In genomic region chr2:219228745-219229374, GRCh38 we compare ENCODE assay signal across 8 cellular contexts. TPM values are rescaled to one million over a fixed set of nuclear protein-coding genes. Genes with fewer than 3 reads are reported as not detected.
DNase-seq lines count a peak whose midpoint lies in the region; ATAC-seq and TF ChIP-seq lines count a peak whose summit lies in the region.

No MANE protein-coding gene starts in this region.

- peaks cover 11 to 27% of the 10 kb centered on the region in 2 donors for H3K36me3 Mint-ChIP-seq in activated T-cell treated with anti-CD3 and anti-CD28 coated beads, Interleukin-2, amount 50 U/mL, for 72 hours (ENCODE audit: insufficient read depth in 2 of 2)
- peaks cover 73% of the 10 kb centered on the region for H3K36me3 Mint-ChIP-seq in activated CD8-positive, alpha-beta T cell treated with anti-CD3 and anti-CD28 coated beads for 36 hours (ENCODE audit: low read depth)

- H3K36me3 ChIP-seq in right atrium auricular region, result peaks cover 45% of the 10 kb centered on the region
- H3K36me3 ChIP-seq in skeletal muscle tissue (ENCODE audit: control insufficient read depth in 3 of 3, insufficient read depth in 3 of 3, low read length in 3 of 3), result peaks cover 39 to 54% (median 52%) of the 10 kb centered on the region in 3 donors

- H3K27me3 Mint-ChIP-seq in activated T-cell treated with anti-CD3 and anti-CD28 coated beads, Interleukin-2, amount 50 U/mL, for 72 hours (ENCODE audit: low read depth), result no peaks in the 10 kb centered on the region
- H3K27me3 Mint-ChIP-seq in activated CD8-positive, alpha-beta T cell treated with anti-CD3 and anti-CD28 coated beads for 36 hours, result no peaks in the 10 kb centered on the region

- H3K9me3 Mint-ChIP-seq in activated T-cell treated with anti-CD3 and anti-CD28 coated beads, Interleukin-2, amount 50 U/mL, for 72 hours, result no peaks in the 10 kb centered on the region
- H3K9me3 Mint-ChIP-seq in activated CD8-positive, alpha-beta T cell treated with anti-CD3 and anti-CD28 coated beads for 36 hours, result no peaks in the 10 kb centered on the region

- H3K27ac ChIP-seq in right atrium auricular region (peak overlapping the region; percentile 95 to 97), skeletal muscle tissue (ENCODE audit: low read depth, low read length) (peak overlapping the region; percentile 93)

- H3K4me3 ChIP-seq in right atrium auricular region, result peak overlapping the region; percentile 77 to 86
- peak overlapping the region; percentile 88 to 91 (median 90) for H3K4me3 ChIP-seq in skeletal muscle tissue (ENCODE audit: low read length in 3 of 3)

- intact Hi-C loops in activated CD8-positive, alpha-beta T cell treated with anti-CD3 and anti-CD28 coated beads for 36 hours (cut with micrococcal nuclease), result loop anchor here (5.0 kb wide), 1 partner anchor 68 kb away; no protein-coding TSS in a partner anchor

- no peak for TF ChIP-seq CTCF in activated CD8-positive, alpha-beta T cell treated with anti-CD3 and anti-CD28 coated beads for 36 hours (IDR thresholded peaks at IDR 0.05)
- no peak for TF ChIP-seq CTCF in right atrium auricular region (IDR thresholded peaks at IDR 0.05)

- CTCF ChIA-PET in activated CD8-positive, alpha-beta T cell treated with anti-CD3 and anti-CD28 coated beads for 36 hours (lab: Charles Lee), result interaction anchor here (1.2 to 3.0 kb wide), 11 partner anchors 17 to 74 kb away, joined by 3 to 15 read pairs (median 7); partner anchors contain the start of genes CNPPD1, DNAJB2, GLB1L and NHEJ1

- peak overlapping the region; percentile 83 to 99 for H3K4me3 Mint-ChIP-seq in activated T-cell treated with anti-CD3 and anti-CD28 coated beads, Interleukin-2, amount 50 U/mL, for 72 hours
- H3K4me3 Mint-ChIP-seq in activated CD8-positive, alpha-beta T cell treated with anti-CD3 and anti-CD28 coated beads for 36 hours, result peak overlapping the region; percentile 95

- no peaks in the 10 kb centered on the region for H3K27me3 ChIP-seq in right atrium auricular region
- H3K27me3 ChIP-seq in skeletal muscle tissue (ENCODE audit: control insufficient read depth in 3 of 3, insufficient read depth in 3 of 3, low read length in 3 of 3), result no peaks in the 10 kb centered on the region

- H3K9me3 ChIP-seq in right atrium auricular region (no peaks in the 10 kb centered on the region), skeletal muscle tissue (ENCODE audit: control insufficient read depth in 3 of 3, low read length in 3 of 3) (no peaks in the 10 kb centered on the region)

- ATAC-seq in activated T-cell treated with anti-CD3 and anti-CD28 coated beads, Interleukin-2, amount 50 U/mL, for 72 hours (replicated peaks in 1 of 2), result peak; percentile 18 to 21
- ATAC-seq in HG03066 (IDR thresholded peaks at IDR 0.05; ENCODE audit: low read depth, unreplicated experiment), result peak; percentile 37
- ATAC-seq in activated CD8-positive, alpha-beta T cell treated with anti-CD3 and anti-CD28 coated beads for 36 hours, result peak; percentile 15

- H3K27ac Mint-ChIP-seq in activated T-cell treated with anti-CD3 and anti-CD28 coated beads, Interleukin-2, amount 50 U/mL, for 72 hours, result peak overlapping the region; percentile 63
- peak overlapping the region; percentile 75 for H3K27ac Mint-ChIP-seq in activated CD8-positive, alpha-beta T cell treated with anti-CD3 and anti-CD28 coated beads for 36 hours

- peak overlapping the region; percentile 91 to 98 (median 96) for H3K9ac ChIP-seq in skeletal muscle tissue (ENCODE audit: low read depth in 1 of 3, low read length in 3 of 3)

- POLR2A ChIA-PET in activated CD8-positive, alpha-beta T cell treated with anti-CD3 and anti-CD28 coated beads for 36 hours (lab: Charles Lee), result interaction anchor here (0.6 to 9.9 kb wide), 13 partner anchors 10 to 569 kb away, joined by 3 to 239 read pairs (median 6); partner anchors contain the start of genes ABCB6, BCS1L, CNPPD1 and DNAJB2

- H3K4me1 ChIP-seq in right atrium auricular region (peaks cover 0 to 35% of the 10 kb centered on the region in 2 donors), skeletal muscle tissue (ENCODE audit: control insufficient read depth in 3 of 3, insufficient read depth in 3 of 3, low read length in 3 of 3) (peaks cover 23 to 30% (median 25%) of the 10 kb centered on the region in 3 donors)

- DNase-seq in activated T-cell treated with anti-CD3 and anti-CD28 coated beads, Interleukin-2, amount 50 U/mL, for 72 hours, result no peak
- DNase-seq in activated T-cell treated with anti-CD3 and anti-CD28 coated beads, Interleukin-2, amount 50 U/mL, for 1 hour, result no peak
- no peak for DNase-seq in activated CD8-positive, alpha-beta T cell treated with anti-CD3 and anti-CD28 coated beads for 36 hours
- no peak for DNase-seq in right atrium auricular region (ENCODE audit: low spot score)
- DNase-seq in NK-92 treated with Interleukin-12 subunit alpha and Interleukin-12 subunit beta, amount 100 ng/mL, for 24 hours (lab: John Stamatoyannopoulos, UW), result no peak
- DNase-seq in NCI-H1105 treated with DMSO at 0.1 percent for 48 hours (lab: John Stamatoyannopoulos, UW), result no peak

- H3K4me1 Mint-ChIP-seq in activated T-cell treated with anti-CD3 and anti-CD28 coated beads, Interleukin-2, amount 50 U/mL, for 72 hours (ENCODE audit: low read depth), result peaks cover 47% of the 10 kb centered on the region
- H3K4me1 Mint-ChIP-seq in activated CD8-positive, alpha-beta T cell treated with anti-CD3 and anti-CD28 coated beads for 36 hours (ENCODE audit: low read depth), result peaks cover 39% of the 10 kb centered on the region

RNA-seq across cellular contexts. Expression of gene ATG9A, which starts 0.6 kb away (rescaled TPM):
- 10 to 100 TPM; 48.5 to 51.4 TPM for total RNA-seq in activated T-cell treated with anti-CD3 and anti-CD28 coated beads, Interleukin-2, amount 50 U/mL, for 72 hours
- total RNA-seq in activated CD8-positive, alpha-beta T cell treated with anti-CD3 and anti-CD28 coated beads for 36 hours, result 10 to 100 TPM; 54.8 to 58.7 TPM
- total RNA-seq in right atrium auricular region (10 to 100 TPM; 78.8 to 80.3 TPM), skeletal muscle tissue (16.7 TPM)

RNA-seq across cellular contexts. Expression of gene ANKZF1, which starts 0.7 kb away (rescaled TPM):
- total RNA-seq in activated T-cell treated with anti-CD3 and anti-CD28 coated beads, Interleukin-2, amount 50 U/mL, for 72 hours, result 100 to 1,000 TPM; 101 to 117 TPM
- total RNA-seq in activated CD8-positive, alpha-beta T cell treated with anti-CD3 and anti-CD28 coated beads for 36 hours, result 100 to 1,000 TPM; 216 to 217 TPM
- total RNA-seq in right atrium auricular region, result 10 to 100 TPM; 14.5 to 14.9 TPM
- 27.7 TPM for total RNA-seq in skeletal muscle tissue

RNA-seq across cellular contexts. Expression of gene ABCB6, which starts 10.1 kb away (rescaled TPM):
- total RNA-seq in activated T-cell treated with anti-CD3 and anti-CD28 coated beads, Interleukin-2, amount 50 U/mL, for 72 hours, result 1 to 10 TPM; 8.5 to 8.8 TPM
- total RNA-seq in activated CD8-positive, alpha-beta T cell treated with anti-CD3 and anti-CD28 coated beads for 36 hours, result 10 to 100 TPM; 32.3 to 35.7 TPM
- 10 to 100 TPM in 1 of 2 donors, 1 to 10 TPM in 1; 9.3 to 12.1 TPM for total RNA-seq in right atrium auricular region
- total RNA-seq in skeletal muscle tissue, result 25.6 TPM

RNA-seq across cellular contexts. Expression of gene GLB1L, which starts 16.4 kb away (rescaled TPM):
- 1 to 10 TPM; 2.3 to 3.4 TPM for total RNA-seq in activated T-cell treated with anti-CD3 and anti-CD28 coated beads, Interleukin-2, amount 50 U/mL, for 72 hours
- 1 to 10 TPM; 1.2 to 2.8 TPM for total RNA-seq in activated CD8-positive, alpha-beta T cell treated with anti-CD3 and anti-CD28 coated beads for 36 hours
- total RNA-seq in right atrium auricular region, result 1 to 10 TPM; 1.8 to 3.4 TPM
- total RNA-seq in skeletal muscle tissue, result 13.0 TPM

RNA-seq across cellular contexts. Expression of gene STK16, which starts 16.4 kb away (rescaled TPM):
- 10 to 100 TPM; 36.8 to 46.0 TPM for total RNA-seq in activated T-cell treated with anti-CD3 and anti-CD28 coated beads, Interleukin-2, amount 50 U/mL, for 72 hours
- total RNA-seq in activated CD8-positive, alpha-beta T cell treated with anti-CD3 and anti-CD28 coated beads for 36 hours, result 10 to 100 TPM; 34.4 to 35.4 TPM
- 1 to 10 TPM; 7.0 to 9.0 TPM for total RNA-seq in right atrium auricular region
- 6.3 TPM for total RNA-seq in skeletal muscle tissue
